Comparison of ENCODE assay signal across 8 cellular contexts in genomic region chr20:35277531-35278395, GRCh38. TPM values are rescaled to one million over a fixed set of nuclear protein-coding genes. Genes with fewer than 3 reads are reported as not detected.
A peak's percentile ranks its signal among the peaks of the same experiment; 100 is the strongest.
DNase-seq lines count a peak whose midpoint lies in the region; ATAC-seq and TF ChIP-seq lines count a peak whose summit lies in the region.

MMP24OS (minus strand) TSS chr20:35278122; CDS start chr20:35277929, 193 bp downstream.

- no peaks in the 10 kb centered on the region for H3F3A ChIP-seq in neural cell (ENCODE audit: insufficient read depth, low read length, poor library complexity, severe bottlenecking)

- H3K27ac Mint-ChIP-seq in stimulated activated naive CD8-positive, alpha-beta T cell treated with anti-CD3 and anti-CD28 coated beads, Interleukin-15, amount 100 ng/mL, for 72 hours = peak within 1 kb of the TSS; percentile 98 to 100

- H3K4me1 Mint-ChIP-seq in stimulated activated naive CD8-positive, alpha-beta T cell treated with anti-CD3 and anti-CD28 coated beads, Interleukin-15, amount 100 ng/mL, for 72 hours = peaks cover 35% of the 10 kb centered on the region

- H3K79me2 ChIP-seq in neural cell (replicated peaks; ENCODE audit: insufficient read depth, low read length) = peaks cover 10% of the 10 kb centered on the region

- peak within 1 kb of the TSS; percentile 95 to 99 for H3K4me3 Mint-ChIP-seq in stimulated activated naive CD8-positive, alpha-beta T cell treated with anti-CD3 and anti-CD28 coated beads, Interleukin-15, amount 100 ng/mL, for 72 hours

- CTCF ChIA-PET in RWPE1 (lab: Yijun Ruan, JAX) = interaction anchor here (0.6 to 1.4 kb wide), 7 partner anchors 9 to 329 kb away, joined by 3 to 7 read pairs (median 3); no protein-coding TSS in a partner anchor

- no peaks in the 10 kb centered on the region for H3K27me3 Mint-ChIP-seq in stimulated activated naive CD8-positive, alpha-beta T cell treated with anti-CD3 and anti-CD28 coated beads, Interleukin-15, amount 100 ng/mL, for 72 hours

- peak within 1 kb of the TSS; percentile 83 for H3K9ac ChIP-seq in neural cell (ENCODE audit: low read length)

- no peaks in the 10 kb centered on the region for H4K20me1 ChIP-seq in neural cell (ENCODE audit: insufficient read depth)

- no peak for TF ChIP-seq EP300 in neural cell (conservative IDR thresholded peaks at IDR 0.05; ENCODE audit: poor library complexity, severe bottlenecking)

- POLR2A ChIA-PET in RWPE1 (lab: Yijun Ruan, JAX; ENCODE audit: low non-redundant PET) = interaction anchor here (0.6 to 1.0 kb wide), 4 partner anchors 16 to 1672 kb away, joined by 3 to 5 read pairs (median 4); no protein-coding TSS in a partner anchor

- H3K9me3 Mint-ChIP-seq in stimulated activated naive CD8-positive, alpha-beta T cell treated with anti-CD3 and anti-CD28 coated beads, Interleukin-15, amount 100 ng/mL, for 72 hours = no peaks in the 10 kb centered on the region

- peak within 1 kb of the TSS; percentile 95 for H3K27ac ChIP-seq in RWPE1
- H3K27ac ChIP-seq in neural cell (ENCODE audit: low read length) = peak within 1 kb of the TSS; percentile 72

- ATAC-seq in GM21529 (IDR thresholded peaks at IDR 0.05; ENCODE audit: unreplicated experiment) = peak; percentile 78
- peak; percentile 93 for ATAC-seq in stimulated activated naive CD8-positive, alpha-beta T cell treated with anti-CD3 and anti-CD28 coated beads, Interleukin-15, amount 100 ng/mL, for 72 hours

- H3K4me3 ChIP-seq in Jurkat, Clone E6-1 (ENCODE audit: low read length) = peak within 1 kb of the TSS; percentile 81
- H3K4me3 ChIP-seq in fibroblast of villous mesenchyme (ENCODE audit: low read depth, low read length) = peak within 1 kb of the TSS; percentile 74
- H3K4me3 ChIP-seq in neural cell (ENCODE audit: low read length) = peak within 1 kb of the TSS; percentile 77

- no peaks in the 10 kb centered on the region for H3K27me3 ChIP-seq in neural cell (ENCODE audit: insufficient read depth, low read depth, low read length)

- DNase-seq in DMS79 treated with DMSO at 0.1 percent for 48 hours (lab: John Stamatoyannopoulos, UW) = peak; percentile 65
- DNase-seq in Jurkat, Clone E6-1 (ENCODE audit: low read depth, low spot score) = peak; percentile 82
- DNase-seq in RWPE1 (ENCODE audit: low spot score) = peak; percentile 94
- peak; percentile 96 for DNase-seq in activated effector memory CD4-positive, alpha-beta T cell treated with anti-CD3 and anti-CD28 coated beads, Interleukin-2, amount 50 U/mL, for 16 hours
- peak; percentile 87 for DNase-seq in fibroblast of villous mesenchyme (ENCODE audit: low read depth)
- peak; percentile 87 to 90 for DNase-seq in stimulated activated naive CD8-positive, alpha-beta T cell treated with anti-CD3 and anti-CD28 coated beads, Interleukin-15, amount 100 ng/mL, for 72 hours

- H3K36me3 ChIP-seq in neural cell (ENCODE audit: insufficient read depth, low read length) = no peaks in the 10 kb centered on the region

- peak within 1 kb of the TSS; percentile 92 for H3K4me2 ChIP-seq in neural cell (ENCODE audit: low read length)

- no peak for TF ChIP-seq RAD21 in neural cell (conservative IDR thresholded peaks at IDR 0.05)

- no peak; the same call in 1 of the 2 replicates for TF ChIP-seq CTCF in RWPE1 (conservative IDR thresholded peaks at IDR 0.05; ENCODE audit: low read depth)
- TF ChIP-seq CTCF in fibroblast of villous mesenchyme (IDR thresholded peaks at IDR 0.05; ENCODE audit: insufficient read depth, low read depth, low read length) = no peak
- no peak for TF ChIP-seq CTCF in neural cell (IDR thresholded peaks at IDR 0.05; ENCODE audit: poor library complexity, severe bottlenecking)

- no peaks in the 10 kb centered on the region for H3K9me3 ChIP-seq in neural cell (ENCODE audit: low read length)

- peak within 1 kb of the TSS; percentile 40 for H2AFZ ChIP-seq in neural cell (ENCODE audit: low read depth, low read length)

- H3K9me2 ChIP-seq in neural cell (ENCODE audit: insufficient read depth, low read length) = no peaks in the 10 kb centered on the region

TF ChIP-seq in neural cell, 6 proteins besides CTCF, POLR2A, EP300 and RAD21:
- TF ChIP-seq POLR2AphosphoS5 (IDR thresholded peaks at IDR 0.05) (peak; percentile 76), SMC3 (conservative IDR thresholded peaks at IDR 0.05; ENCODE audit: poor library complexity) (no peak), MXI1 (conservative IDR thresholded peaks at IDR 0.05; ENCODE audit: poor library complexity, severe bottlenecking) (peak; percentile 32), TAF1 (IDR thresholded peaks at IDR 0.05; ENCODE audit: low read depth) (no peak), REST (IDR thresholded peaks at IDR 0.05; ENCODE audit: borderline replicate concordance) (peak; percentile 45), EZH2 (IDR thresholded peaks at IDR 0.05; ENCODE audit: borderline replicate concordance, insufficient read depth, low read length, poor library complexity, severe bottlenecking) (no peak)

RNA-seq across cellular contexts. Expression of gene MMP24OS, which starts in this region (rescaled TPM):
- polyA plus RNA-seq in Jurkat, Clone E6-1 (2012; ENCODE audit: insufficient read depth, insufficient read length) = 32.9 TPM
- 14.7 and 16.8 TPM in 2 replicates for total RNA-seq in fibroblast of villous mesenchyme
- polyA plus RNA-seq in neural cell = 7.7 and 8.3 TPM in 2 replicates
- polyA minus RNA-seq in neural cell = 4.9 and 6.7 TPM in 2 replicates

Comparison
In these comparisons a context has a peak if more than half of its experiments do, and no peak if none do; other contexts are left out.
1. Peak in every context shown above with its lines: DNase-seq, ATAC-seq, H3K4me3 ChIP-seq and H3K27ac ChIP-seq.